18 cellular contexts compared by ENCODE assay signal in genomic region chr19:49790866-49791265, GRCh38. TPM values are rescaled to one million over a fixed set of nuclear protein-coding genes. Genes with fewer than 3 reads are reported as not detected.
A peak's percentile ranks its signal among the peaks of the same experiment; 100 is the strongest.
DNase-seq lines count a peak whose midpoint lies in the region; ATAC-seq and TF ChIP-seq lines count a peak whose summit lies in the region.
"Had no signal": no experiment of that assay in that cellular context is flagged by ENCODE, and none has a peak within 500 bp of the region (broad histone marks: within the 10 kb centered on the region; RNA-seq: fewer than 3 reads in every experiment).

No MANE protein-coding gene starts in this region.

- no TSS peak for BruUV-seq in Calu3 (replicated peaks; lab: Mats Ljungman, UMichigan)
- BruUV-seq in A673 (replicated peaks; lab: Mats Ljungman, UMichigan), result no TSS peak

- no peak for TF ChIP-seq POLR2A in sigmoid colon (IDR thresholded peaks at IDR 0.05)

- WGBS in right cardiac atrium, result 50% methylated on average over 9 of the region's 9 CpGs
- WGBS in sigmoid colon, 2 donors, result 81 to 84% methylated on average over 9 of the region's 9 CpGs

- H3K4me3 ChIP-seq in right cardiac atrium (ENCODE audit: low read length), result no peak overlapping the region
- no peak overlapping the region for H3K4me3 ChIP-seq in sigmoid colon
- H3K4me3 ChIP-seq in A673 (ENCODE audit: low read depth, low read length, poor library complexity, severe bottlenecking), result no peak overlapping the region
- H3K4me3 ChIP-seq: BLaER1 treated with 17β-estradiol and CSF1 and Interleukin-3, amounts not matched to agents 10 nM and 100 nM; colonic mucosa; transverse colon had no signal

- ATAC-seq in right cardiac atrium, result peak; percentile 63 to 88

- intact Hi-C loops in right cardiac atrium (cut with DNase I) (no loop called here), sigmoid colon (cut with DNase I) (no loop called here), Calu3 (cut with micrococcal nuclease; ENCODE audit: unreplicated experiment) (no loop called here), A673 (cut with micrococcal nuclease; ENCODE audit: unreplicated experiment) (no loop called here)

- POLR2A ChIA-PET in A673 (lab: Charles Lee; ENCODE audit: low non-redundant PET), result no interaction called here

- H3K9me3 ChIP-seq in right cardiac atrium (ENCODE audit: control insufficient read depth, low read length) (no peaks in the 10 kb centered on the region), sigmoid colon (no peaks in the 10 kb centered on the region), A673 (ENCODE audit: low read depth, low read length, poor library complexity, severe bottlenecking) (no peaks in the 10 kb centered on the region)
- H3K9me3 ChIP-seq: BLaER1 treated with 17β-estradiol and CSF1 and Interleukin-3, amounts not matched to agents 10 nM and 100 nM; colonic mucosa; transverse colon had no signal

- H3K4me1 ChIP-seq in right cardiac atrium (ENCODE audit: control insufficient read depth, insufficient read depth, low read length) (no peaks in the 10 kb centered on the region), sigmoid colon (peaks cover 0 to 4% (median 0%) of the 10 kb centered on the region in 4 donors), A673 (ENCODE audit: insufficient read depth, low read length, poor library complexity, severe bottlenecking) (no peaks in the 10 kb centered on the region)
- H3K4me1 ChIP-seq: colonic mucosa had no signal

- H3K27ac Mint-ChIP-seq in Calu3 (ENCODE audit: unreplicated experiment), result no peak overlapping the region
- H3K27ac Mint-ChIP-seq: activated naive CD8-positive, alpha-beta T cell had no signal

- TF ChIP-seq CTCF in sigmoid colon (IDR thresholded peaks at IDR 0.05), result no peak
- TF ChIP-seq CTCF in Calu3 (IDR thresholded peaks at IDR 0.05; ENCODE audit: unreplicated experiment), result no peak
- TF ChIP-seq CTCF in A673 (conservative IDR thresholded peaks at IDR 0.05; ENCODE audit: low read depth, low read length), result no peak

- H3K27ac ChIP-seq in angular gyrus (ENCODE audit: low read depth, low read length), result peak overlapping the region; percentile 77
- peak overlapping the region; percentile 20 for H3K27ac ChIP-seq in right cardiac atrium (ENCODE audit: low read length)
- peak overlapping the region in 1 of 4 donors; percentile 8 for H3K27ac ChIP-seq in sigmoid colon
- H3K27ac ChIP-seq in A673 (ENCODE audit: low read depth, low read length, poor library complexity, severe bottlenecking), result no peak overlapping the region
- H3K27ac ChIP-seq: BLaER1 treated with 17β-estradiol and CSF1 and Interleukin-3, amounts not matched to agents 10 nM and 100 nM; colonic mucosa had no signal

- no peaks in the 10 kb centered on the region for H3K9me3 Mint-ChIP-seq in Calu3 (ENCODE audit: low read depth, unreplicated experiment)

- CTCF ChIA-PET in Calu3 (lab: Charles Lee), result no interaction called here
- CTCF ChIA-PET in A673 (lab: Charles Lee), result no interaction called here

- no peak overlapping the region for H3K4me3 Mint-ChIP-seq in Calu3 (ENCODE audit: low read depth, unreplicated experiment)
- H3K4me3 Mint-ChIP-seq: activated naive CD8-positive, alpha-beta T cell had no signal

- DNase-seq in GM03348 (ENCODE audit: low spot score) (peak; percentile 32), right cardiac atrium (peak; percentile 64 to 90 (median 87)), sigmoid colon (peak; percentile 80), Calu3 (no peak), A673 (ENCODE audit: low spot score) (no peak), NCI-H526 (lab: John Stamatoyannopoulos, UW) (no peak), SIG-M5 (lab: John Stamatoyannopoulos, UW) (no peak)
- DNase-seq: activated CD4-positive, CD25-positive, alpha-beta regulatory T cell; colonic mucosa; erythroblast; midbrain; NCI-H1048; stimulated activated CD4-positive, alpha-beta T cell treated with anti-CD3 and anti-CD28 coated beads, Interleukin-2, amount 100 ng/mL, for 48 hours; transverse colon had no signal

- no peaks in the 10 kb centered on the region for H3K27me3 Mint-ChIP-seq in Calu3 (ENCODE audit: unreplicated experiment)
- H3K27me3 Mint-ChIP-seq: activated naive CD8-positive, alpha-beta T cell had no signal

- peaks cover 32% of the 10 kb centered on the region for H3K36me3 Mint-ChIP-seq in Calu3 (ENCODE audit: insufficient read depth, unreplicated experiment)

- H3K4me1 Mint-ChIP-seq in Calu3 (ENCODE audit: low read depth, unreplicated experiment), result peaks cover 9% of the 10 kb centered on the region

- H3K27me3 ChIP-seq in right cardiac atrium (ENCODE audit: control insufficient read depth, insufficient read depth) (no peaks in the 10 kb centered on the region), sigmoid colon (no peaks in the 10 kb centered on the region), A673 (replicated peaks; ENCODE audit: insufficient read depth, low read depth, low read length, poor library complexity) (no peaks in the 10 kb centered on the region)
- H3K27me3 ChIP-seq: BLaER1 treated with 17β-estradiol and CSF1 and Interleukin-3, amounts not matched to agents 10 nM and 100 nM; colonic mucosa; transverse colon had no signal

- no peak for TF ChIP-seq EP300 in sigmoid colon (IDR thresholded peaks at IDR 0.05)

- peaks cover 18 to 67% (median 35%) of the 10 kb centered on the region in 4 donors for H3K36me3 ChIP-seq in sigmoid colon
- H3K36me3 ChIP-seq in A673 (ENCODE audit: insufficient read depth, low read length, poor library complexity, severe bottlenecking), result peaks cover 21% of the 10 kb centered on the region

RNA-seq across cellular contexts. Expression of gene FUZ, which starts 22.2 kb away (rescaled TPM):
- total RNA-seq in right cardiac atrium (10 to 100 TPM; 13.2 to 21.3 (median 16.4) TPM), sigmoid colon (10 to 100 TPM; 21.0 to 32.9 (median 23.1) TPM), Calu3 (2022) (12.2 and 17.0 TPM in 2 replicates), A673 (2021) (53.0 and 64.3 TPM in 2 replicates)
- polyA plus RNA-seq in right cardiac atrium (25.8 TPM), sigmoid colon (10 to 100 TPM in 2 of 3 donors, 1 to 10 TPM in 1; 7.4 to 17.4 (median 16.3) TPM)

RNA-seq across cellular contexts. Expression of gene AP2A1, which starts 24.1 kb away (rescaled TPM):
- total RNA-seq in right cardiac atrium, result 10 to 100 TPM; 58.8 to 80.7 (median 73.7) TPM
- polyA plus RNA-seq in right cardiac atrium, result 50.8 TPM
- 10 to 100 TPM; 48.5 to 81.1 (median 52.0) TPM for total RNA-seq in sigmoid colon
- 10 to 100 TPM; 33.0 to 77.4 (median 40.9) TPM for polyA plus RNA-seq in sigmoid colon
- total RNA-seq in Calu3 (2022), result 80.1 and 89.0 TPM in 2 replicates
- total RNA-seq in A673 (2021), result 80.1 and 98.5 TPM in 2 replicates

RNA-seq across cellular contexts. Expression of gene MED25, which starts 27.2 kb away (rescaled TPM):
- total RNA-seq in right cardiac atrium, result 10 to 100 TPM; 37.8 to 50.4 (median 43.1) TPM
- polyA plus RNA-seq in right cardiac atrium, result 39.2 TPM
- 10 to 100 TPM; 17.8 to 45.4 (median 22.4) TPM for total RNA-seq in sigmoid colon
- 10 to 100 TPM; 18.0 to 43.5 (median 30.1) TPM for polyA plus RNA-seq in sigmoid colon
- total RNA-seq in Calu3 (2022), result 89.7 and 95.8 TPM in 2 replicates
- 93.0 and 111 TPM in 2 replicates for total RNA-seq in A673 (2021)

RNA-seq across cellular contexts. Expression of gene TSKS, which starts 27.8 kb away (rescaled TPM):
- total RNA-seq in right cardiac atrium (1 to 10 TPM in 3 of 4 donors, under 1 TPM in 1; 0.59 to 1.4 (median 1.2) TPM), sigmoid colon (under 1 TPM in 1 of 4 donors, not detected in 3; 0.83 TPM), Calu3 (2022) (not detected in 2 replicates), A673 (2021) (not detected in 2 replicates)
- polyA plus RNA-seq in right cardiac atrium (1.1 TPM), sigmoid colon (1 to 10 TPM in 1 of 3 donors, under 1 TPM in 1, not detected in 1; 0.36 to 1.2 TPM)
- total RNA-seq: colonic mucosa, pulmonary artery endothelial cell had no signal

Comparison
In these comparisons a context has a peak if more than half of its experiments do, and no peak if none do; other contexts are left out.
1. DNase-seq: peak in GM03348 (single experiment), right cardiac atrium (3 of 3) and sigmoid colon (single experiment); none in Calu3 (single experiment), A673 (single experiment), NCI-H526 (0 of 2) and SIG-M5 (single experiment).